ENCODE assay signal across 18 cellular contexts in genomic region chr2:136306801-136307200, GRCh38.
"Had no signal": no experiment of that assay in that cellular context is flagged by ENCODE, and none has a peak within 500 bp of the region (broad histone marks: within the 10 kb centered on the region; RNA-seq: fewer than 3 reads in every experiment).

No MANE protein-coding gene starts in this region.

- H3K4me3 ChIP-seq: esophagus muscularis mucosa, gastrocnemius medialis, heart right ventricle, psoas muscle, right lobe of liver, thoracic aorta, transverse colon had no signal

- H3K9me3 Mint-ChIP-seq: nephron progenitor cell; stimulated activated effector memory CD8-positive, alpha-beta T cell treated with anti-CD3 and anti-CD28 coated beads, Interleukin-12 subunit alpha, Interleukin-12 subunit beta, amount 100 ng/mL, for 72 hours; stimulated activated naive CD8-positive, alpha-beta T cell treated with anti-CD3 and anti-CD28 coated beads, Interleukin-15, Interleukin-2, amounts not matched to agents 100 ng/mL and 50 ng/mL, for 24 hours had no signal

- H3K27me3 Mint-ChIP-seq: naive thymus-derived CD4-positive, alpha-beta T cell had no signal

- H3K36me3 ChIP-seq: esophagus muscularis mucosa, gastrocnemius medialis, heart right ventricle, neutrophil, right lobe of liver, thoracic aorta, transverse colon had no signal

- H3K4me1 ChIP-seq: esophagus muscularis mucosa, gastrocnemius medialis, heart right ventricle, psoas muscle, right lobe of liver, transverse colon had no signal

- H3K4me3 Mint-ChIP-seq: naive thymus-derived CD4-positive, alpha-beta T cell; nephron progenitor cell; stimulated activated effector memory CD8-positive, alpha-beta T cell treated with anti-CD3 and anti-CD28 coated beads, Interleukin-12 subunit alpha, Interleukin-12 subunit beta, amount 100 ng/mL, for 72 hours; stimulated activated naive CD8-positive, alpha-beta T cell treated with anti-CD3 and anti-CD28 coated beads, Interleukin-15, Interleukin-2, amounts not matched to agents 100 ng/mL and 50 ng/mL, for 24 hours had no signal

- H3K27ac ChIP-seq: esophagus muscularis mucosa, gastrocnemius medialis, heart right ventricle, neutrophil, psoas muscle, right lobe of liver, thoracic aorta, transverse colon had no signal

- DNase-seq: effector memory CD4-positive, alpha-beta T cell; gastrocnemius medialis; heart right ventricle; kidney glomerular epithelial cell; mammary epithelial cell; naive thymus-derived CD4-positive, alpha-beta T cell; nephron progenitor cell; psoas muscle; retina; right lobe of liver; stimulated activated CD4-positive, alpha-beta T cell treated with anti-CD3 and anti-CD28 coated beads, Interleukin-4, amount 100 ng/mL, for 1 hour; stimulated activated CD8-positive, alpha-beta memory T cell treated with anti-CD3 and anti-CD28 coated beads, Interleukin-4, amount 100 ng/mL, for 48 hours; transverse colon had no signal

- H3K27ac Mint-ChIP-seq: naive thymus-derived CD4-positive, alpha-beta T cell; nephron progenitor cell; stimulated activated effector memory CD8-positive, alpha-beta T cell treated with anti-CD3 and anti-CD28 coated beads, Interleukin-12 subunit alpha, Interleukin-12 subunit beta, amount 100 ng/mL, for 72 hours; stimulated activated naive CD8-positive, alpha-beta T cell treated with anti-CD3 and anti-CD28 coated beads, Interleukin-15, Interleukin-2, amounts not matched to agents 100 ng/mL and 50 ng/mL, for 24 hours had no signal

- H3K27me3 ChIP-seq: esophagus muscularis mucosa, gastrocnemius medialis, neutrophil, right lobe of liver, transverse colon had no signal

- H3K9me3 ChIP-seq: esophagus muscularis mucosa, gastrocnemius medialis, heart right ventricle, neutrophil, psoas muscle, right lobe of liver, thoracic aorta, transverse colon had no signal

- H3K36me3 Mint-ChIP-seq: naive thymus-derived CD4-positive, alpha-beta T cell; stimulated activated effector memory CD8-positive, alpha-beta T cell treated with anti-CD3 and anti-CD28 coated beads, Interleukin-12 subunit alpha, Interleukin-12 subunit beta, amount 100 ng/mL, for 72 hours had no signal
